1 cellular context compared by ENCODE assay signal in the genomic region with DNA sequence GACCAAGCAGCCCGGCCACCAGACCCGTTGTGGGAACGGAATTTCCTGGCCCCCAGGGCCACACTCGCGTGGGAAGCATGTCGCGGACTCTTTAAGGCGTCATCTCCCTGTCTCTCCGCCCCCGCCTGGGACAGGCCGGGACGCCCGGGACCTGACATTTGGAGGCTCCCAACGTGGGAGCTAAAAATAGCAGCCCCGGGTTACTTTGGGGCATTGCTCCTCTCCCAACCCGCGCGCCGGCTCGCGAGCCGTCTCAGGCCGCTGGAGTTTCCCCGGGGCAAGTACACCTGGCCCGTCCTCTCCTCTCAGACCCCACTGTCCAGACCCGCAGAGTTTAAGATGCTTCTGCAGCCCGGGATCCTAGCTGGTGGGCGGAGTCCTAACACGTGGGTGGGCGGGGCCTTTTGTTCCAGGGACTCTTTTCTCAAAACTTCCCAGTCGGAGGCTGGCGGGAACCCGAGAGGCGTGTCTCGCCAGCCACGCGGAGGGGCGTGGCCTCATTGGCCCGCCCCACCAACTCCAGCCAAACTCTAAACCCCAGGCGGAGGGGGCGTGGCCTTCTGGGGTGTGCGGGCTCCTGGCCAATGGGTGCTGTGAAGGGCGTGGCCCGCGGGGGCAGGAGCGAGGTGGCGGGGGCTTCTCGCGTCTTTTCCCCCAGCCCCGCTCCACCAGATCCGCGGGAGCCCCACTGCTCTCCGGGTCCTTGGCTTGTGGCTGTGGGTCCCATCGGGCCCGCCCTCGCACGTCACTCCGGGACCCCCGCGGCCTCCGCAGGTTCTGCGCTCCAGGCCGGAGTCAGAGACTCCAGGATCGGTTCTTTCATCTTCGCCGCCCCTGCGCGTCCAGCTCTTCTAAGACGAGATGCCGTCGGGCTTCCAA.
TF ChIP-seq lines count a peak whose summit lies in the region.

A gene (plus strand): TSS at position 645 of the 879 bp plus-strand sequence. CDS start 217 bp downstream, at position 862.

TF ChIP-seq in K562, 482 proteins besides CTCF, POLR2A, EP300 and RAD21 (continued from another document):
- TF ChIP-seq, protein P1, sequence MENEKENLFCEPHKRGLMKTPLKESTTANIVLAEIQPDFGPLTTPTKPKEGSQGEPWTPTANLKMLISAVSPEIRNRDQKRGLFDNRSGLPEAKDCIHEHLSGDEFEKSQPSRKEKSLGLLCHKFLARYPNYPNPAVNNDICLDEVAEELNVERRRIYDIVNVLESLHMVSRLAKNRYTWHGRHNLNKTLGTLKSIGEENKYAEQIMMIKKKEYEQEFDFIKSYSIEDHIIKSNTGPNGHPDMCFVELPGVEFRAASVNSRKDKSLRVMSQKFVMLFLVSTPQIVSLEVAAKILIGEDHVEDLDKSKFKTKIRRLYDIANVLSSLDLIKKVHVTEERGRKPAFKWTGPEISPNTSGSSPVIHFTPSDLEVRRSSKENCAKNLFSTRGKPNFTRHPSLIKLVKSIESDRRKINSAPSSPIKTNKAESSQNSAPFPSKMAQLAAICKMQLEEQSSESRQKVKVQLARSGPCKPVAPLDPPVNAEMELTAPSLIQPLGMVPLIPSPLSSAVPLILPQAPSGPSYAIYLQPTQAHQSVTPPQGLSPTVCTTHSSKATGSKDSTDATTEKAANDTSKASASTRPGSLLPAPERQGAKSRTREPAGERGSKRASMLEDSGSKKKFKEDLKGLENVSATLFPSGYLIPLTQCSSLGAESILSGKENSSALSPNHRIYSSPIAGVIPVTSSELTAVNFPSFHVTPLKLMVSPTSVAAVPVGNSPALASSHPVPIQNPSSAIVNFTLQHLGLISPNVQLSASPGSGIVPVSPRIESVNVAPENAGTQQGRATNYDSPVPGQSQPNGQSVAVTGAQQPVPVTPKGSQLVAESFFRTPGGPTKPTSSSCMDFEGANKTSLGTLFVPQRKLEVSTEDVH (IDR thresholded peaks at IDR 0.05; ENCODE audit: low read depth, partially characterized antibody) = peak; percentile 73
- TF ChIP-seq, protein P2, sequence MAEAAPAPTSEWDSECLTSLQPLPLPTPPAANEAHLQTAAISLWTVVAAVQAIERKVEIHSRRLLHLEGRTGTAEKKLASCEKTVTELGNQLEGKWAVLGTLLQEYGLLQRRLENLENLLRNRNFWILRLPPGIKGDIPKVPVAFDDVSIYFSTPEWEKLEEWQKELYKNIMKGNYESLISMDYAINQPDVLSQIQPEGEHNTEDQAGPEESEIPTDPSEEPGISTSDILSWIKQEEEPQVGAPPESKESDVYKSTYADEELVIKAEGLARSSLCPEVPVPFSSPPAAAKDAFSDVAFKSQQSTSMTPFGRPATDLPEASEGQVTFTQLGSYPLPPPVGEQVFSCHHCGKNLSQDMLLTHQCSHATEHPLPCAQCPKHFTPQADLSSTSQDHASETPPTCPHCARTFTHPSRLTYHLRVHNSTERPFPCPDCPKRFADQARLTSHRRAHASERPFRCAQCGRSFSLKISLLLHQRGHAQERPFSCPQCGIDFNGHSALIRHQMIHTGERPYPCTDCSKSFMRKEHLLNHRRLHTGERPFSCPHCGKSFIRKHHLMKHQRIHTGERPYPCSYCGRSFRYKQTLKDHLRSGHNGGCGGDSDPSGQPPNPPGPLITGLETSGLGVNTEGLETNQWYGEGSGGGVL (CRISPR knock-in tag; IDR thresholded peaks at IDR 0.05) = no peak
- no peak for TF ChIP-seq POLR2AphosphoS5 (IDR thresholded peaks at IDR 0.05; ENCODE audit: control insufficient read depth, insufficient read depth, low read depth, low read length)
- TF ChIP-seq, protein P3, sequence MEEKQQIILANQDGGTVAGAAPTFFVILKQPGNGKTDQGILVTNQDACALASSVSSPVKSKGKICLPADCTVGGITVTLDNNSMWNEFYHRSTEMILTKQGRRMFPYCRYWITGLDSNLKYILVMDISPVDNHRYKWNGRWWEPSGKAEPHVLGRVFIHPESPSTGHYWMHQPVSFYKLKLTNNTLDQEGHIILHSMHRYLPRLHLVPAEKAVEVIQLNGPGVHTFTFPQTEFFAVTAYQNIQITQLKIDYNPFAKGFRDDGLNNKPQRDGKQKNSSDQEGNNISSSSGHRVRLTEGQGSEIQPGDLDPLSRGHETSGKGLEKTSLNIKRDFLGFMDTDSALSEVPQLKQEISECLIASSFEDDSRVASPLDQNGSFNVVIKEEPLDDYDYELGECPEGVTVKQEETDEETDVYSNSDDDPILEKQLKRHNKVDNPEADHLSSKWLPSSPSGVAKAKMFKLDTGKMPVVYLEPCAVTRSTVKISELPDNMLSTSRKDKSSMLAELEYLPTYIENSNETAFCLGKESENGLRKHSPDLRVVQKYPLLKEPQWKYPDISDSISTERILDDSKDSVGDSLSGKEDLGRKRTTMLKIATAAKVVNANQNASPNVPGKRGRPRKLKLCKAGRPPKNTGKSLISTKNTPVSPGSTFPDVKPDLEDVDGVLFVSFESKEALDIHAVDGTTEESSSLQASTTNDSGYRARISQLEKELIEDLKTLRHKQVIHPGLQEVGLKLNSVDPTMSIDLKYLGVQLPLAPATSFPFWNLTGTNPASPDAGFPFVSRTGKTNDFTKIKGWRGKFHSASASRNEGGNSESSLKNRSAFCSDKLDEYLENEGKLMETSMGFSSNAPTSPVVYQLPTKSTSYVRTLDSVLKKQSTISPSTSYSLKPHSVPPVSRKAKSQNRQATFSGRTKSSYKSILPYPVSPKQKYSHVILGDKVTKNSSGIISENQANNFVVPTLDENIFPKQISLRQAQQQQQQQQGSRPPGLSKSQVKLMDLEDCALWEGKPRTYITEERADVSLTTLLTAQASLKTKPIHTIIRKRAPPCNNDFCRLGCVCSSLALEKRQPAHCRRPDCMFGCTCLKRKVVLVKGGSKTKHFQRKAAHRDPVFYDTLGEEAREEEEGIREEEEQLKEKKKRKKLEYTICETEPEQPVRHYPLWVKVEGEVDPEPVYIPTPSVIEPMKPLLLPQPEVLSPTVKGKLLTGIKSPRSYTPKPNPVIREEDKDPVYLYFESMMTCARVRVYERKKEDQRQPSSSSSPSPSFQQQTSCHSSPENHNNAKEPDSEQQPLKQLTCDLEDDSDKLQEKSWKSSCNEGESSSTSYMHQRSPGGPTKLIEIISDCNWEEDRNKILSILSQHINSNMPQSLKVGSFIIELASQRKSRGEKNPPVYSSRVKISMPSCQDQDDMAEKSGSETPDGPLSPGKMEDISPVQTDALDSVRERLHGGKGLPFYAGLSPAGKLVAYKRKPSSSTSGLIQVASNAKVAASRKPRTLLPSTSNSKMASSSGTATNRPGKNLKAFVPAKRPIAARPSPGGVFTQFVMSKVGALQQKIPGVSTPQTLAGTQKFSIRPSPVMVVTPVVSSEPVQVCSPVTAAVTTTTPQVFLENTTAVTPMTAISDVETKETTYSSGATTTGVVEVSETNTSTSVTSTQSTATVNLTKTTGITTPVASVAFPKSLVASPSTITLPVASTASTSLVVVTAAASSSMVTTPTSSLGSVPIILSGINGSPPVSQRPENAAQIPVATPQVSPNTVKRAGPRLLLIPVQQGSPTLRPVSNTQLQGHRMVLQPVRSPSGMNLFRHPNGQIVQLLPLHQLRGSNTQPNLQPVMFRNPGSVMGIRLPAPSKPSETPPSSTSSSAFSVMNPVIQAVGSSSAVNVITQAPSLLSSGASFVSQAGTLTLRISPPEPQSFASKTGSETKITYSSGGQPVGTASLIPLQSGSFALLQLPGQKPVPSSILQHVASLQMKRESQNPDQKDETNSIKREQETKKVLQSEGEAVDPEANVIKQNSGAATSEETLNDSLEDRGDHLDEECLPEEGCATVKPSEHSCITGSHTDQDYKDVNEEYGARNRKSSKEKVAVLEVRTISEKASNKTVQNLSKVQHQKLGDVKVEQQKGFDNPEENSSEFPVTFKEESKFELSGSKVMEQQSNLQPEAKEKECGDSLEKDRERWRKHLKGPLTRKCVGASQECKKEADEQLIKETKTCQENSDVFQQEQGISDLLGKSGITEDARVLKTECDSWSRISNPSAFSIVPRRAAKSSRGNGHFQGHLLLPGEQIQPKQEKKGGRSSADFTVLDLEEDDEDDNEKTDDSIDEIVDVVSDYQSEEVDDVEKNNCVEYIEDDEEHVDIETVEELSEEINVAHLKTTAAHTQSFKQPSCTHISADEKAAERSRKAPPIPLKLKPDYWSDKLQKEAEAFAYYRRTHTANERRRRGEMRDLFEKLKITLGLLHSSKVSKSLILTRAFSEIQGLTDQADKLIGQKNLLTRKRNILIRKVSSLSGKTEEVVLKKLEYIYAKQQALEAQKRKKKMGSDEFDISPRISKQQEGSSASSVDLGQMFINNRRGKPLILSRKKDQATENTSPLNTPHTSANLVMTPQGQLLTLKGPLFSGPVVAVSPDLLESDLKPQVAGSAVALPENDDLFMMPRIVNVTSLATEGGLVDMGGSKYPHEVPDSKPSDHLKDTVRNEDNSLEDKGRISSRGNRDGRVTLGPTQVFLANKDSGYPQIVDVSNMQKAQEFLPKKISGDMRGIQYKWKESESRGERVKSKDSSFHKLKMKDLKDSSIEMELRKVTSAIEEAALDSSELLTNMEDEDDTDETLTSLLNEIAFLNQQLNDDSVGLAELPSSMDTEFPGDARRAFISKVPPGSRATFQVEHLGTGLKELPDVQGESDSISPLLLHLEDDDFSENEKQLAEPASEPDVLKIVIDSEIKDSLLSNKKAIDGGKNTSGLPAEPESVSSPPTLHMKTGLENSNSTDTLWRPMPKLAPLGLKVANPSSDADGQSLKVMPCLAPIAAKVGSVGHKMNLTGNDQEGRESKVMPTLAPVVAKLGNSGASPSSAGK (IDR thresholded peaks at IDR 0.05) = 0 out of 2 replicates have a peak, but pooled peaks have one; percentile 47
- peak; percentile 16; the same call in 1 of the 2 replicates for TF ChIP-seq RB1 (IDR thresholded peaks at IDR 0.05; ENCODE audit: low read depth)
- peak; percentile 79 for TF ChIP-seq CHD2 (IDR thresholded peaks at IDR 0.05; ENCODE audit: low read depth, low read length)
